In the genomic region with DNA sequence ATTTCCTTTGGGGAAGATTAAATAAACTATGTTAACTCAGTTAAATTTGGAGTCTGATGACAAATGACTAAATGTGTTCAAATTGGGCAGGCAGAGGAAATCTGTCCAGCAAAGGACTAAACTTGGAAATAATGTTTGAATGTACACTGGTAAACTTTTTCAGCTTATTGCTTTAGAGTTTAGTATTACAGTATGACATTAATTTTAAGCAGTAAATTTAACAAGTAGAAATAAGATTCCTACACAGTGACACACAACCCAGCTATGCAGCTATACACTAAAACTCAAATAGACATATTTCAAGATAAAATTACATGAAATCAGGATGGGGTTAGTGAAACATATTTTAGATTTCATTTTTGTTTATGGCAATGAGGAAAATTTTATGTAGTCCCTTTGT, we compare ENCODE assay signal across 1 cellular context.
TF ChIP-seq lines count a peak whose summit lies in the region.

No MANE protein-coding gene starts in this region.

TF ChIP-seq in IMR-90, 13 proteins besides CTCF, POLR2A, EP300 and RAD21 (continued from another document):
- TF ChIP-seq CEBPB (IDR thresholded peaks at IDR 0.05; ENCODE audit: low read depth, low read length): no peak
- TF ChIP-seq MAZ (IDR thresholded peaks at IDR 0.05; ENCODE audit: borderline replicate concordance, low read depth, low read length): no peak
- no peak for TF ChIP-seq MXI1 (IDR thresholded peaks at IDR 0.05; ENCODE audit: borderline replicate concordance, low read depth, low read length)
- TF ChIP-seq RCOR1 (IDR thresholded peaks at IDR 0.05; ENCODE audit: insufficient replicate concordance, low read length): no peak
